Comparison of ENCODE assay signal across 9 cellular contexts in genomic region chr5:140113180-140113698, GRCh38. TPM values are rescaled to one million over a fixed set of nuclear protein-coding genes. Genes with fewer than 3 reads are reported as not detected.
DNase-seq lines count a peak whose midpoint lies in the region; ATAC-seq, FAIRE-seq and TF ChIP-seq lines count a peak whose summit lies in the region.
"Had no signal": no experiment of that assay in that cellular context is flagged by ENCODE, and none has a peak within 500 bp of the region (broad histone marks: within the 10 kb centered on the region; RNA-seq: fewer than 3 reads in every experiment).

No MANE protein-coding gene starts in this region.

- H3K27me3 ChIP-seq in WERI-Rb-1 (ENCODE audit: insufficient read depth, low read depth, severe bottlenecking) (no peaks in the 10 kb centered on the region), mucosa of rectum (ENCODE audit: control insufficient read depth in 2 of 2, insufficient read depth in 2 of 2, low read length in 2 of 2) (peaks cover 0 to 3% of the 10 kb centered on the region in 2 donors)

- peak overlapping the region; percentile 91 to 97 for H3K27ac Mint-ChIP-seq in effector memory CD8-positive, alpha-beta T cell

- peaks cover 34% of the 10 kb centered on the region for H3K36me3 Mint-ChIP-seq in effector memory CD8-positive, alpha-beta T cell (ENCODE audit: insufficient read depth)

- no peak for FAIRE-seq in A549 (lab: Jason Lieb, UNC)
- FAIRE-seq: islet of Langerhans had no signal

- no peak for TF ChIP-seq POLR2A in A549 (IDR thresholded peaks at IDR 0.05; ENCODE audit: low read length)

- no peaks in the 10 kb centered on the region for H3K9me3 ChIP-seq in A549
- no peaks in the 10 kb centered on the region for H3K9me3 ChIP-seq in WERI-Rb-1 (ENCODE audit: severe bottlenecking)
- no peaks in the 10 kb centered on the region for H3K9me3 ChIP-seq in mucosa of rectum (ENCODE audit: control insufficient read depth in 2 of 2, low read length in 2 of 2)

- H3K27me3 Mint-ChIP-seq in effector memory CD8-positive, alpha-beta T cell, result no peaks in the 10 kb centered on the region

- CTCF ChIA-PET in A549 (lab: Yijun Ruan, JAX), result interaction anchor here (1.0 to 12.5 kb wide), 6 partner anchors 16 to 199 kb away, joined by 3 to 125 read pairs (median 5); no protein-coding TSS in a partner anchor

- POLR2A ChIA-PET in A549 (lab: Yijun Ruan, JAX), result interaction anchor here (1.2 kb wide), 1 partner anchor 70 kb away, joined by 4 read pairs; the partner anchor contains the start of gene NRG2

- ATAC-seq in A549 (peak; percentile 2 to 6; a peak in 3 of 6 replicates), GM21717 (IDR thresholded peaks at IDR 0.05; ENCODE audit: unreplicated experiment) (peak; percentile 0)
- peak; percentile 16 for ATAC-seq in effector memory CD8-positive, alpha-beta T cell (replicated peaks)

- H3K4me2 ChIP-seq in A549, result peak overlapping the region; percentile 95

- H3K9me3 Mint-ChIP-seq in effector memory CD8-positive, alpha-beta T cell, result no peaks in the 10 kb centered on the region

- peak overlapping the region; percentile 88 to 93 for H3K4me3 Mint-ChIP-seq in effector memory CD8-positive, alpha-beta T cell

- H3K27ac ChIP-seq in A549 (peak overlapping the region; percentile 92 to 96), WERI-Rb-1 (peak overlapping the region; percentile 93), mucosa of rectum (ENCODE audit: low read depth in 2 of 2, low read length in 2 of 2) (peak overlapping the region; percentile 91 to 93)

- H3K9ac ChIP-seq in mucosa of rectum (ENCODE audit: low read depth in 1 of 2, low read length in 2 of 2), result peak overlapping the region; percentile 69 to 87

- peaks cover 50 to 60% of the 10 kb centered on the region in 2 donors for H3K4me1 Mint-ChIP-seq in effector memory CD8-positive, alpha-beta T cell (ENCODE audit: low read depth in 2 of 2)

- H3K4me3 ChIP-seq in A549 (peak overlapping the region; percentile 68), WERI-Rb-1 (ENCODE audit: low read depth, low read length) (peak overlapping the region; percentile 60), mucosa of rectum (ENCODE audit: low read length in 2 of 2) (peak overlapping the region; percentile 86)

- H3K36me3 ChIP-seq in WERI-Rb-1, result peaks cover 22% of the 10 kb centered on the region
- no peaks in the 10 kb centered on the region for H3K36me3 ChIP-seq in mucosa of rectum (ENCODE audit: control insufficient read depth in 2 of 2, insufficient read depth in 2 of 2, low read length in 2 of 2)

- TF ChIP-seq CTCF in A549 (IDR thresholded peaks at IDR 0.05) (no peak), WERI-Rb-1 (IDR thresholded peaks at IDR 0.05; ENCODE audit: low read depth, low read length) (no peak)

- no peak for TF ChIP-seq RAD21 in A549 (conservative IDR thresholded peaks at IDR 0.05 in 1 of 2, IDR thresholded peaks at IDR 0.05 in 1 of 2)

- no peak for TF ChIP-seq EP300 in A549 (IDR thresholded peaks at IDR 0.05)

- DNase-seq in A549 (ENCODE audit: low read depth in 1 of 2, low spot score in 1 of 2) (no peak), WERI-Rb-1 (peak; percentile 82), ureter (ENCODE audit: low spot score) (peak; percentile 48), occipital lobe (lab: John Stamatoyannopoulos, UW) (no peak), CD1c-positive myeloid dendritic cell (ENCODE audit: extremely low spot score) (no peak)
- DNase-seq in effector memory CD8-positive, alpha-beta T cell, result peak in 2 of 3 experiments; percentile 8 to 22

- 61% methylated on average over 4 of the region's 28 CpGs for WGBS in A549 (ENCODE audit: missing lambda C conversion rate)

- H3K4me1 ChIP-seq in A549 (peaks cover 46% of the 10 kb centered on the region), mucosa of rectum (ENCODE audit: control insufficient read depth in 2 of 2, insufficient read depth in 2 of 2, low read length in 2 of 2) (peaks cover 32 to 33% of the 10 kb centered on the region in 2 donors)

TF ChIP-seq in A549, 52 proteins besides CTCF, POLR2A, EP300 and RAD21:
- TF ChIP-seq MAX (IDR thresholded peaks at IDR 0.05) (no peak; the same call in 1 of the 2 replicates), ZC3H11A (IDR thresholded peaks at IDR 0.05) (no peak), ATOH8 (CRISPR knock-in tag; IDR thresholded peaks at IDR 0.05; ENCODE audit: low read depth) (no peak), FOXS1 (CRISPR knock-in tag; IDR thresholded peaks at IDR 0.05) (no peak), NFE2L2 (conservative IDR thresholded peaks at IDR 0.05; ENCODE audit: low read length) (no peak), HOXA7 (CRISPR knock-in tag; IDR thresholded peaks at IDR 0.05) (no peak), ESRRA (IDR thresholded peaks at IDR 0.05; ENCODE audit: borderline replicate concordance, low read length) (no peak), HOXB5 (CRISPR knock-in tag; IDR thresholded peaks at IDR 0.05) (no peak), SREBF2 (IDR thresholded peaks at IDR 0.05) (no peak), HOXB13 (CRISPR knock-in tag; IDR thresholded peaks at IDR 0.05; ENCODE audit: low read depth) (no peak), TFCP2L1 (CRISPR knock-in tag; IDR thresholded peaks at IDR 0.05) (no peak), BHLHE40 (IDR thresholded peaks at IDR 0.05; ENCODE audit: low read depth, low read length) (no peak), RNF2 (IDR thresholded peaks at IDR 0.05; ENCODE audit: borderline replicate concordance, low read depth) (no peak)

RNA-seq across cellular contexts. Expression of gene PURA, which starts 0.7 kb away (rescaled TPM):
- polyA plus RNA-seq in A549 (2011; rRNA removed) (3.4 and 4.5 TPM in 2 replicates), A549 (2017; fragmentation: RNase III; extraction: RNeasy Plus Mini Kit Qiagen cat#74134 plus additional on column Dnase treatment) (9.1 to 12.7 TPM (median 11.9 TPM) in 3 replicates)
- polyA plus RNA-seq in A549 (2012; cell fraction: cytosol; rRNA removed), result 1.9 and 2.1 TPM in 2 replicates
- 1.3 and 1.7 TPM in 2 replicates for polyA plus RNA-seq in A549 (2012; cell fraction: nucleus; rRNA removed)
- polyA minus RNA-seq in A549 (2011; rRNA and poly(A)+ RNA removed), result 3.8 and 4.2 TPM in 2 replicates
- total RNA-seq in ureter (26.8 TPM), occipital lobe (14.5 TPM)

RNA-seq across cellular contexts. Expression of gene IGIP, which starts 12.5 kb away (rescaled TPM):
- polyA plus RNA-seq in A549 (2011; rRNA removed), result 1.6 and 1.9 TPM in 2 replicates
- polyA plus RNA-seq in A549 (2012; cell fraction: cytosol; rRNA removed), result 0.15 and 0.17 TPM in 2 replicates
- 0.25 and 0.80 TPM in 2 replicates for polyA plus RNA-seq in A549 (2012; cell fraction: nucleus; rRNA removed)
- polyA plus RNA-seq in A549 (2017; fragmentation: RNase III; extraction: RNeasy Plus Mini Kit Qiagen cat#74134 plus additional on column Dnase treatment), result 0.81 to 0.90 TPM (median 0.84 TPM) in 3 replicates
- 1.6 and 2.7 TPM in 2 replicates for polyA minus RNA-seq in A549 (2011; rRNA and poly(A)+ RNA removed)
- total RNA-seq in ureter, result 15.9 TPM
- 11.9 TPM for total RNA-seq in occipital lobe

Comparison
In these comparisons a context has a peak if more than half of its experiments do, and no peak if none do; other contexts are left out.
1. DNase-seq: peak in WERI-Rb-1 (single experiment), effector memory CD8-positive, alpha-beta T cell (2 of 3) and ureter (single experiment); none in A549 (0 of 2), occipital lobe (single experiment) and CD1c-positive myeloid dendritic cell (single experiment).
2. Peak in every context shown above with its lines, with median percentiles within 50 percentile points of each other: ATAC-seq, H3K27ac ChIP-seq and H3K4me3 ChIP-seq.